In genomic region chr10:34397324-34397723, GRCh38 we compare ENCODE assay signal across 16 cellular contexts.
DNase-seq lines count a peak whose midpoint lies in the region; ATAC-seq and TF ChIP-seq lines count a peak whose summit lies in the region.
"Had no signal": no experiment of that assay in that cellular context is flagged by ENCODE, and none has a peak within 500 bp of the region (broad histone marks: within the 10 kb centered on the region; RNA-seq: fewer than 3 reads in every experiment).

No MANE protein-coding gene starts in this region.

- peak overlapping the region; percentile 80 for H3K27ac ChIP-seq in neutrophil
- H3K27ac ChIP-seq: psoas muscle, RWPE1 had no signal

- no peak overlapping the region for H3K4me3 Mint-ChIP-seq in stimulated activated naive CD8-positive, alpha-beta T cell treated with anti-CD3 and anti-CD28 coated beads, Interleukin-15, amount 100 ng/mL, for 72 hours
- H3K4me3 Mint-ChIP-seq: CD4-positive, CD25-positive, alpha-beta regulatory T cell; T-helper 2 cell treated with Interferon-gamma antibody and Interleukin-4, amounts not matched to agents 5 μg/mL and 100 μg/mL, for 36 hours had no signal

- no peaks in the 10 kb centered on the region for H3K4me1 Mint-ChIP-seq in stimulated activated naive CD8-positive, alpha-beta T cell treated with anti-CD3 and anti-CD28 coated beads, Interleukin-15, amount 100 ng/mL, for 72 hours
- H3K4me1 Mint-ChIP-seq: CD4-positive, CD25-positive, alpha-beta regulatory T cell had no signal

- ATAC-seq in stimulated activated naive CD8-positive, alpha-beta T cell treated with anti-CD3 and anti-CD28 coated beads, Interleukin-15, amount 100 ng/mL, for 72 hours: no peak
- ATAC-seq: psoas muscle had no signal

- H3K4me3 ChIP-seq in AG10803 (ENCODE audit: low read length) (no peak overlapping the region), neutrophil (ENCODE audit: low read depth in 1 of 2, low read length in 1 of 2) (peak overlapping the region; percentile 5 to 16)
- H3K4me3 ChIP-seq: MG63, psoas muscle had no signal

- DNase-seq in AG10803 (ENCODE audit: low read depth) (peak; percentile 74), LHCN-M2 (ENCODE audit: low read depth) (peak; percentile 79), epidermal melanocyte (ENCODE audit: insufficient read length, low spot score) (peak; percentile 23), NCI-H2196 (lab: John Stamatoyannopoulos, UW; ENCODE audit: unreplicated experiment) (no peak), C1 segment of cervical spinal cord (lab: John Stamatoyannopoulos, UW) (no peak)
- DNase-seq in stimulated activated naive CD8-positive, alpha-beta T cell treated with anti-CD3 and anti-CD28 coated beads, Interleukin-15, amount 100 ng/mL, for 72 hours: no peak
- no peak for DNase-seq in activated CD4-positive, alpha-beta T cell treated with anti-CD3 and anti-CD28 coated beads for 4 hours
- DNase-seq: activated T-cell treated with anti-CD3 and anti-CD28 coated beads, Interleukin-2, amount 50 U/mL, for 1 hour; anterior cingulate cortex; CD4-positive, CD25-positive, alpha-beta regulatory T cell; MG63; NCI-H2029 treated with DMSO at 0.1 percent for 48 hours; psoas muscle had no signal

- no peaks in the 10 kb centered on the region for H3K27me3 ChIP-seq in neutrophil
- H3K27me3 ChIP-seq: MG63 had no signal

- no peaks in the 10 kb centered on the region for H3K9me3 Mint-ChIP-seq in stimulated activated naive CD8-positive, alpha-beta T cell treated with anti-CD3 and anti-CD28 coated beads, Interleukin-15, amount 100 ng/mL, for 72 hours
- H3K9me3 Mint-ChIP-seq: T-helper 2 cell treated with Interferon-gamma antibody and Interleukin-4, amounts not matched to agents 5 μg/mL and 100 μg/mL, for 36 hours had no signal

- no peak overlapping the region for H3K27ac Mint-ChIP-seq in stimulated activated naive CD8-positive, alpha-beta T cell treated with anti-CD3 and anti-CD28 coated beads, Interleukin-15, amount 100 ng/mL, for 72 hours
- H3K27ac Mint-ChIP-seq: CD4-positive, CD25-positive, alpha-beta regulatory T cell; T-helper 2 cell treated with Interferon-gamma antibody and Interleukin-4, amounts not matched to agents 5 μg/mL and 100 μg/mL, for 36 hours had no signal

- TF ChIP-seq CTCF in AG10803 (conservative IDR thresholded peaks at IDR 0.05; ENCODE audit: low read length): no peak
- TF ChIP-seq CTCF in neutrophil (IDR thresholded peaks at IDR 0.05): no peak

- H3K27me3 Mint-ChIP-seq in stimulated activated naive CD8-positive, alpha-beta T cell treated with anti-CD3 and anti-CD28 coated beads, Interleukin-15, amount 100 ng/mL, for 72 hours: no peaks in the 10 kb centered on the region

- peaks cover 25 to 37% of the 10 kb centered on the region in 2 experiments for H3K4me1 ChIP-seq in neutrophil (ENCODE audit: control insufficient read depth in 1 of 2, insufficient read depth in 1 of 2, low read depth in 1 of 2, low read length in 1 of 2)
- H3K4me1 ChIP-seq: psoas muscle had no signal

- H3K9me3 ChIP-seq in neutrophil: no peaks in the 10 kb centered on the region
- H3K9me3 ChIP-seq: MG63, psoas muscle had no signal

- H3K36me3 ChIP-seq in neutrophil: no peaks in the 10 kb centered on the region
- H3K36me3 ChIP-seq: MG63 had no signal

Comparison
In these comparisons a context has a peak if more than half of its experiments do, and no peak if none do; other contexts are left out.
1. DNase-seq: peak in AG10803 (single experiment), LHCN-M2 (single experiment) and epidermal melanocyte (single experiment); none in stimulated activated naive CD8-positive, alpha-beta T cell treated with anti-CD3 and anti-CD28 coated beads, Interleukin-15, amount 100 ng/mL, for 72 hours (0 of 2), NCI-H2196 (single experiment), C1 segment of cervical spinal cord (0 of 14) and activated CD4-positive, alpha-beta T cell treated with anti-CD3 and anti-CD28 coated beads for 4 hours (0 of 2).